ENCODE assay signal across 1 cellular context in genomic region chr19:39449116-39449797, GRCh38.
TF ChIP-seq lines count a peak whose summit lies in the region.

No MANE protein-coding gene starts in this region.

TF ChIP-seq in GM12878, 131 proteins besides CTCF, POLR2A, EP300 and RAD21:
- TF ChIP-seq HDGF (IDR thresholded peaks at IDR 0.05), result 0 out of 2 replicates have a peak, but pooled peaks have one; percentile 46
- no peak for TF ChIP-seq SPI1 (IDR thresholded peaks at IDR 0.05; ENCODE audit: borderline replicate concordance, insufficient read depth, low read depth, low read length)
- TF ChIP-seq MTA3 (IDR thresholded peaks at IDR 0.05; ENCODE audit: borderline replicate concordance, low read length), result no peak
- TF ChIP-seq NBN (IDR thresholded peaks at IDR 0.05), result 0 out of 2 replicates have a peak, but pooled peaks have one; percentile 22
- no peak for TF ChIP-seq MXI1 (IDR thresholded peaks at IDR 0.05; ENCODE audit: low read depth, low read length)
TF ChIP-seq in GM12878: peak in this region for 2.
